In the genomic region with DNA sequence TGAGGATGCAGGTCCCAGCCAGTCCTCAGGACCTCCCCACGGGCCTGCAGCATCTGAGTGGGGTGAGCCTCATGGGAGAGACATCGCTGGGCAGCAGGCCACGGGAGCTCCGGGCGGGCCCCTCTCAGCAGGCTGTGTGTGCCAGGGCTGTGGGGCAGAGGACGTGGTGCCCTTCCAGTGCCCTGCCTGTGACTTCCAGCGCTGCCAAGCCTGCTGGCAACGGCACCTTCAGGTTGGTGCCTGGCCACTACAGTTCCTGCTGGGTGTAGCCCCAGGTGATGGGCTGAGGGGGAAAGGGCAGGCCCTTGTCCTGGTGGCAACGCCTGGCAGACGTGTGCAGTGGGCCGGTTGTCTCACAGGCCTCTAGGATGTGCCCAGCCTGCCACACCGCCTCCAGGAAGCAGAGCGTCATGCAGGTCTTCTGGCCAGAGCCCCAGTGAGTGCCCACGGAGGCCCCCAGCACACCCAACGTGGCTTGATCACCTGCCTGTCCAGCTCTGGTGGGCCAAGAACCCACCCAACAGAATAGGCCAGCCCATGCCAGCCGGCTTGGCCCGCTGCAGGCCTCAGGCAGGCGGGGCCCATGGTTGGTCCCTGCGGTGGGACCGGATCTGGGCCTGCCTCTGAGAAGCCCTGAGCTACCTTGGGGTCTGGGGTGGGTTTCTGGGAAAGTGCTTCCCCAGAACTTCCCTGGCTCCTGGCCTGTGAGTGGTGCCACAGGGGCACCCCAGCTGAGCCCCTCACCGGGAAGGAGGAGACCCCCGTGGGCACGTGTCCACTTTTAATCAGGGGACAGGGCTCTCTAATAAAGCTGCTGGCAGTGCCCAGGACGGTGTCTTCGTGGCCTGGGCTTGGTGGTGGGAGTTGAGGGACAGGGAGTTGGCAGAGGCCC, we compare ENCODE assay signal across 12 cellular contexts. TPM values are rescaled to one million over a fixed set of nuclear protein-coding genes. Genes with fewer than 3 reads are reported as not detected.
DNase-seq lines count a peak whose midpoint lies in the region; ATAC-seq and TF ChIP-seq lines count a peak whose summit lies in the region.
"Had no signal": no experiment of that assay in that cellular context is flagged by ENCODE, and none has a peak within 500 bp of the region (broad histone marks: within the 10 kb centered on the region; RNA-seq: fewer than 3 reads in every experiment).

No MANE protein-coding gene starts in this region.

- ATAC-seq in HG03520 (IDR thresholded peaks at IDR 0.05; ENCODE audit: unreplicated experiment) = no peak

- no peak overlapping the region for H3K4me3 ChIP-seq in esophagus squamous epithelium
- H3K4me3 ChIP-seq in osteoblast (ENCODE audit: insufficient read depth, low read length) = no peak overlapping the region

- H3K4me2 ChIP-seq in osteoblast (ENCODE audit: insufficient read depth, low read length) = no peak overlapping the region

- H2AFZ ChIP-seq in osteoblast (ENCODE audit: low read length) = no peak overlapping the region

- no peak for TF ChIP-seq CTCF in esophagus squamous epithelium (IDR thresholded peaks at IDR 0.05)
- no peak for TF ChIP-seq CTCF in osteoblast (IDR thresholded peaks at IDR 0.05; ENCODE audit: extremely low read depth, low read depth, low read length)

- intact Hi-C loops in esophagus squamous epithelium (cut with DNase I) = no loop called here

- no peaks in the 10 kb centered on the region for H3K9me3 ChIP-seq in esophagus squamous epithelium
- H3K9me3 ChIP-seq in osteoblast (ENCODE audit: low read depth, low read length) = no peaks in the 10 kb centered on the region

- H3K36me3 ChIP-seq in esophagus squamous epithelium (peaks cover 0 to 11% (median 0%) of the 10 kb centered on the region in 3 donors), osteoblast (ENCODE audit: insufficient read depth, low read length) (peaks cover 3% of the 10 kb centered on the region)

- TF ChIP-seq POLR2A in Raji (IDR thresholded peaks at IDR 0.05; ENCODE audit: insufficient read depth, low read depth, low read length) (0 out of 2 replicates have a peak, but pooled peaks have one; percentile 29), esophagus squamous epithelium (IDR thresholded peaks at IDR 0.05) (no peak)

- H3K4me1 ChIP-seq in esophagus squamous epithelium (peaks cover 36 to 83% (median 78%) of the 10 kb centered on the region in 3 donors), osteoblast (ENCODE audit: insufficient read depth, low read length) (peaks cover 31% of the 10 kb centered on the region)

- peaks cover 2% of the 10 kb centered on the region for H3K79me2 ChIP-seq in osteoblast (ENCODE audit: insufficient read depth, low read length)

- 0% methylated on average over 1 of the region's 25 CpGs; no CpG with 5 or more reads in 1 of the 2 donors for WGBS in esophagus squamous epithelium, 2 donors

- H3K27me3 ChIP-seq in esophagus squamous epithelium (no peaks in the 10 kb centered on the region), osteoblast (ENCODE audit: insufficient read depth, low read length) (no peaks in the 10 kb centered on the region)

- peak; percentile 50 for DNase-seq in D341Med (ENCODE audit: low spot score)
- no peak for DNase-seq in esophagus squamous epithelium (lab: John Stamatoyannopoulos, UW)
- DNase-seq in osteoblast (ENCODE audit: insufficient read length, low spot score, missing footprints) = peak; percentile 88
- DNase-seq in putamen (ENCODE audit: low spot score) = no peak
- DNase-seq in T-helper 2 cell = no peak
- no peak for DNase-seq in NCI-H187 treated with DMSO at 0.1 percent for 48 hours (lab: John Stamatoyannopoulos, UW)
- DNase-seq: activated CD4-positive, alpha-beta memory T cell treated with anti-CD3 and anti-CD28 coated beads, Interleukin-2, amount 10 ng/mL, durations not matched to agents 7 days and 5 days; effector CD4-positive, alpha-beta T cell; hypothalamus; NCI-H1092 treated with DMSO at 0.1 percent for 48 hours had no signal

- H4K20me1 ChIP-seq in osteoblast (ENCODE audit: insufficient read depth, low read length) = no peaks in the 10 kb centered on the region

- H3K27ac ChIP-seq in esophagus squamous epithelium (peak overlapping the region in 3 of 4 donors; percentile 38 to 63 (median 49)), osteoblast (ENCODE audit: low read depth, low read length) (no peak overlapping the region)

RNA-seq across cellular contexts. Expression of a gene that starts 0.8 kb away (rescaled TPM):
- 10 to 100 TPM in 3 of 4 donors, 1 to 10 TPM in 1; 2.5 to 15.2 (median 10.6) TPM for total RNA-seq in esophagus squamous epithelium
- total RNA-seq in osteoblast = 2.1 and 2.9 TPM in 2 replicates
- total RNA-seq: activated CD4-positive, alpha-beta memory T cell treated with anti-CD3 and anti-CD28 coated beads, Interleukin-2, amount 10 ng/mL, durations not matched to agents 7 days and 5 days had no signal

RNA-seq across cellular contexts. Expression of a gene that starts 12.1 kb away (rescaled TPM):
- total RNA-seq in esophagus squamous epithelium = 10 to 100 TPM; 30.4 to 45.5 (median 37.0) TPM
- 21.7 and 23.0 TPM in 2 replicates for total RNA-seq in osteoblast

RNA-seq across cellular contexts. Expression of a gene that starts 12.2 kb away (rescaled TPM):
- total RNA-seq in esophagus squamous epithelium = 10 to 100 TPM; 25.4 to 31.9 (median 28.3) TPM
- 15.6 and 18.8 TPM in 2 replicates for total RNA-seq in osteoblast

RNA-seq across cellular contexts. Expression of a gene that starts 37.6 kb away (rescaled TPM):
- total RNA-seq in esophagus squamous epithelium (10 to 100 TPM in 2 of 4 donors, 1 to 10 TPM in 2; 6.4 to 22.7 (median 12.8) TPM), osteoblast (10.9 and 11.8 TPM in 2 replicates)

RNA-seq across cellular contexts. Expression of a gene that starts 40.8 kb away (rescaled TPM):
- total RNA-seq in esophagus squamous epithelium (10 to 100 TPM; 10.9 to 22.3 (median 14.4) TPM), osteoblast (1.8 and 2.9 TPM in 2 replicates)

Comparison
In these comparisons a context has a peak if more than half of its experiments do, and no peak if none do; other contexts are left out.
1. DNase-seq: peak in D341Med (single experiment) and osteoblast (single experiment); none in esophagus squamous epithelium (single experiment), putamen (single experiment), T-helper 2 cell (0 of 5) and NCI-H187 treated with DMSO at 0.1 percent for 48 hours (single experiment).